Comparison of ENCODE assay signal across 2 cellular contexts in the genomic region with DNA sequence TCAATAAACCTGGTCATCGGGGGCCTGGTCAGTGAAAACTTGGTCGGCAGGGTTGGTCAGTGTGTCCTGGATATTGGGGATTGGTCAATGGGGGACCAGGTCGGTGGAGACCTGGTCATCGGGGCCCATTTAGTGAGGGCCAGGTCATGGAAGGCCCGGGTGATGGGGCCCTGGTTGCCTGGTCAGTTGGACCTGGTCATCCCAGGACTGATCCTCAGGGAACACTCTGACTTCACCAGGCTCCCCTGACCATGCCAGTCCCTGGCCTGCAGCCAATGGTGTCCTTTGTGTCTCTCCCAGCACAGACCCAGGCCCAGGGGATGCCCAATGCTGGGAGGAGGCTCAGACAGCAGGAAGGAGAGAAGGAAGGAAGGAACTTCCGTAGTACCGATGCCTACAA.
TF ChIP-seq lines count a peak whose summit lies in the region.

No MANE protein-coding gene starts in this region.

TF ChIP-seq in SK-N-SH, 30 proteins besides CTCF, POLR2A, EP300 and RAD21 (continued from another document):
- TF ChIP-seq, protein P1, sequence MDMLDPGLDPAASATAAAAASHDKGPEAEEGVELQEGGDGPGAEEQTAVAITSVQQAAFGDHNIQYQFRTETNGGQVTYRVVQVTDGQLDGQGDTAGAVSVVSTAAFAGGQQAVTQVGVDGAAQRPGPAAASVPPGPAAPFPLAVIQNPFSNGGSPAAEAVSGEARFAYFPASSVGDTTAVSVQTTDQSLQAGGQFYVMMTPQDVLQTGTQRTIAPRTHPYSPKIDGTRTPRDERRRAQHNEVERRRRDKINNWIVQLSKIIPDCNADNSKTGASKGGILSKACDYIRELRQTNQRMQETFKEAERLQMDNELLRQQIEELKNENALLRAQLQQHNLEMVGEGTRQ (IDR thresholded peaks at IDR 0.05; ENCODE audit: borderline replicate concordance, low read depth, low read length), result no peak
- TF ChIP-seq FOXJ3 (CRISPR knock-in tag; IDR thresholded peaks at IDR 0.05) (no peak), RFX5 (IDR thresholded peaks at IDR 0.05; ENCODE audit: low read length) (no peak), SIN3A (IDR thresholded peaks at IDR 0.05; ENCODE audit: borderline replicate concordance, low read depth, low read length) (no peak), MXI1 (IDR thresholded peaks at IDR 0.05; ENCODE audit: low read depth, low read length) (no peak), POLR2AphosphoS5 (IDR thresholded peaks at IDR 0.05; ENCODE audit: low read depth, low read length) (no peak), GATA2 (CRISPR knock-in tag; IDR thresholded peaks at IDR 0.05) (no peak), RCOR1 (IDR thresholded peaks at IDR 0.05; ENCODE audit: low read length) (no peak)

TF ChIP-seq in SK-N-SH treated with all-trans-retinoic acid at 6 μM for 48 hours, 23 proteins besides CTCF, POLR2A, EP300 and RAD21 (continued from another document):
- TF ChIP-seq PATZ1 (CRISPR knock-in tag; IDR thresholded peaks at IDR 0.05; ENCODE audit: borderline replicate concordance), result no peak
- no peak for TF ChIP-seq GLIS3 (CRISPR knock-in tag; IDR thresholded peaks at IDR 0.05)
- TF ChIP-seq TOX (CRISPR knock-in tag; IDR thresholded peaks at IDR 0.05; ENCODE audit: borderline replicate concordance), result no peak
- TF ChIP-seq BACH2 (CRISPR knock-in tag; IDR thresholded peaks at IDR 0.05; ENCODE audit: borderline replicate concordance), result no peak
- TF ChIP-seq TCF4 (CRISPR knock-in tag; IDR thresholded peaks at IDR 0.05; ENCODE audit: borderline replicate concordance), result no peak
- TF ChIP-seq ZFP30 (CRISPR knock-in tag; IDR thresholded peaks at IDR 0.05), result no peak
- no peak for TF ChIP-seq ISL1 (CRISPR knock-in tag; IDR thresholded peaks at IDR 0.05)
- TF ChIP-seq ZNF565 (CRISPR knock-in tag; conservative IDR thresholded peaks at IDR 0.05; ENCODE audit: low read depth), result no peak
- no peak for TF ChIP-seq ESRRG (CRISPR knock-in tag; IDR thresholded peaks at IDR 0.05)
- no peak for TF ChIP-seq ZC3H10 (CRISPR knock-in tag; IDR thresholded peaks at IDR 0.05)
- no peak for TF ChIP-seq PPARA (CRISPR knock-in tag; IDR thresholded peaks at IDR 0.05; ENCODE audit: borderline replicate concordance)
